Comparison of ENCODE assay signal across 1 cellular context in the genomic region with DNA sequence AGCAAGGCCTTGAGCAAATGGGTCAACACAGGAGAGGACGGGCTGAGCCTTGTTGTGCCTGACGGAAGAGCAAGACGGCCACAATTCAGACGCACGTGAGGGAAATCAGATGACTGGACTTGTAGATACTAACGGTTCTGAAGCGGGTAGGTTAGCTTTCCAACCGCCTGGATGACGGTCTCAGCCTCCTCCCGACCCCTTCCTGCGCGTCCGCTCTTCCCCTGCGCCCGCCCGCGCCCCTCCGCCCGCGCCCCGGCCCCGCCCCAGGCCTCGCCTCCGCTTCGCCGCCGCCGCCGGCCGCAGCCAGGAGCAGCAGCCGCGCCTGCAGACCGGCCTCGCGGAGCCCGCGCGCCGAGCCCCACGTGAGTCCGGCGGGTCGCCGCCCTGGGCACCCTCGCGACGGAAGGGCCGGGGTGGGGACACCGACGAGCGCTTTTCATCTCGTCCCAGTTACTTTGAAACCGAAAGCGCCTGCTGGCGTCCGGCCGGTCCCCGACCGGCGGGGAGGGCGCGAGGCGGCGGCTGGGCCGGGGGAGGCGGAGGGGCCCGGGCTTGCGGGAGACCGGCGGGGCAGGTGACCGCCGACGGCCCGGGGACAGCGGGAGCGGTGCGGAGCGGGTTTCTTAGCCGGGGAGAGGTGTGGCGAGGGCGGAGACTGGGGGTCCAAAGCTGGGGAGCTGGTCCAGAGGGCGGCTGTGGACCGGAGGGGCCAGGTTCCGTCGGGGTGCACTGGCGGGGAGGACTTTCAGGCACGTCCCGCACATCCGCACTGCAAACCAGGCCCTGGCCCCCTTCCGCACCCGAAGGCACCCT.
TF ChIP-seq lines count a peak whose summit lies in the region.

A gene with protein sequence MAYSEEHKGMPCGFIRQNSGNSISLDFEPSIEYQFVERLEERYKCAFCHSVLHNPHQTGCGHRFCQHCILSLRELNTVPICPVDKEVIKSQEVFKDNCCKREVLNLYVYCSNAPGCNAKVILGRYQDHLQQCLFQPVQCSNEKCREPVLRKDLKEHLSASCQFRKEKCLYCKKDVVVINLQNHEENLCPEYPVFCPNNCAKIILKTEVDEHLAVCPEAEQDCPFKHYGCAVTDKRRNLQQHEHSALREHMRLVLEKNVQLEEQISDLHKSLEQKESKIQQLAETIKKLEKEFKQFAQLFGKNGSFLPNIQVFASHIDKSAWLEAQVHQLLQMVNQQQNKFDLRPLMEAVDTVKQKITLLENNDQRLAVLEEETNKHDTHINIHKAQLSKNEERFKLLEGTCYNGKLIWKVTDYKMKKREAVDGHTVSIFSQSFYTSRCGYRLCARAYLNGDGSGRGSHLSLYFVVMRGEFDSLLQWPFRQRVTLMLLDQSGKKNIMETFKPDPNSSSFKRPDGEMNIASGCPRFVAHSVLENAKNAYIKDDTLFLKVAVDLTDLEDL (plus strand): TSS at position 306 of the 813 bp plus-strand sequence. CDS start 26,407 bp downstream, outside the sequence.

TF ChIP-seq in K562, 482 proteins besides CTCF, POLR2A, EP300 and RAD21 (continued from another document):
- TF ChIP-seq, protein P1, sequence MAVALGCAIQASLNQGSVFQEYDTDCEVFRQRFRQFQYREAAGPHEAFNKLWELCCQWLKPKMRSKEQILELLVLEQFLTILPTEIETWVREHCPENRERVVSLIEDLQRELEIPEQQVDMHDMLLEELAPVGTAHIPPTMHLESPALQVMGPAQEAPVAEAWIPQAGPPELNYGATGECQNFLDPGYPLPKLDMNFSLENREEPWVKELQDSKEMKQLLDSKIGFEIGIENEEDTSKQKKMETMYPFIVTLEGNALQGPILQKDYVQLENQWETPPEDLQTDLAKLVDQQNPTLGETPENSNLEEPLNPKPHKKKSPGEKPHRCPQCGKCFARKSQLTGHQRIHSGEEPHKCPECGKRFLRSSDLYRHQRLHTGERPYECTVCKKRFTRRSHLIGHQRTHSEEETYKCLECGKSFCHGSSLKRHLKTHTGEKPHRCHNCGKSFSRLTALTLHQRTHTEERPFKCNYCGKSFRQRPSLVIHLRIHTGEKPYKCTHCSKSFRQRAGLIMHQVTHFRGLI (CRISPR knock-in tag; IDR thresholded peaks at IDR 0.05) = no peak
- TF ChIP-seq ESRRA (IDR thresholded peaks at IDR 0.05; ENCODE audit: borderline replicate concordance, low read depth) (0 out of 2 replicates have a peak, but pooled peaks have one; percentile 9), SRSF9 (IDR thresholded peaks at IDR 0.05; ENCODE audit: borderline replicate concordance, low read depth, low read length) (no peak), CHCHD3 (CRISPR knock-in tag; IDR thresholded peaks at IDR 0.05) (no peak), ZZZ3 (IDR thresholded peaks at IDR 0.05) (no peak), NR2C1 (IDR thresholded peaks at IDR 0.05) (no peak), NR2C1 (tag; IDR thresholded peaks at IDR 0.05) (0 out of 2 replicates have a peak, but pooled peaks have one; percentile 0), CCNT2 (IDR thresholded peaks at IDR 0.05; ENCODE audit: borderline replicate concordance, extremely low read depth, insufficient read length, low read depth, low read length) (peak; percentile 54), HMG20B (CRISPR knock-in tag; IDR thresholded peaks at IDR 0.05) (no peak), PRMT5 (CRISPR knock-in tag; IDR thresholded peaks at IDR 0.05) (no peak), BRCA1 (IDR thresholded peaks at IDR 0.05) (no peak), BRCA1 (CRISPR knock-in tag; IDR thresholded peaks at IDR 0.05) (no peak), ZNF12 (CRISPR knock-in tag; IDR thresholded peaks at IDR 0.05) (peak; percentile 6; the same call in 1 of the 2 replicates), ZNF589 (CRISPR knock-in tag; IDR thresholded peaks at IDR 0.05; ENCODE audit: low read depth) (0 out of 2 replicates have a peak, but pooled peaks have one; percentile 29), SIN3B (IDR thresholded peaks at IDR 0.05; ENCODE audit: low read depth) (peak; percentile 53; the same call in 1 of the 2 replicates), FOSL1 (tag; conservative IDR thresholded peaks at IDR 0.05) (0 out of 2 replicates have a peak, but pooled peaks have one; percentile 46), ZBTB1 (CRISPR knock-in tag; IDR thresholded peaks at IDR 0.05; ENCODE audit: borderline replicate concordance, low read depth) (0 out of 2 replicates have a peak, but pooled peaks have one; percentile 29), TCF7 (IDR thresholded peaks at IDR 0.05; ENCODE audit: borderline replicate concordance) (no peak), HDGF (IDR thresholded peaks at IDR 0.05) (no peak), PTBP1 (IDR thresholded peaks at IDR 0.05; ENCODE audit: low read depth, low read length) (no peak), CC2D1A (IDR thresholded peaks at IDR 0.05) (no peak), SRSF7 (optimal IDR thresholded peaks at IDR 0.05; ENCODE audit: low read depth, low read length) (no peak), SP1 (CRISPR knock-in tag; IDR thresholded peaks at IDR 0.05) (no peak), BMI1 (IDR thresholded peaks at IDR 0.05; ENCODE audit: low read length) (no peak), RBBP5 (IDR thresholded peaks at IDR 0.05; ENCODE audit: borderline replicate concordance, insufficient read depth, low read length, poor library complexity, severe bottlenecking) (peak; percentile 86), EGR1 (conservative IDR thresholded peaks at IDR 0.05) (peak; percentile 40; the same call in 1 of the 2 replicates), ZFX (CRISPR knock-in tag; IDR thresholded peaks at IDR 0.05) (peak; percentile 50), NR2C2 (CRISPR knock-in tag; IDR thresholded peaks at IDR 0.05) (no peak), NR2C2 (tag; IDR thresholded peaks at IDR 0.05) (peak; percentile 46; the same call in 1 of the 2 replicates), NONO (IDR thresholded peaks at IDR 0.05; ENCODE audit: low read depth in 2 of 2, low read length in 1 of 2) (peak in 1 of 2 experiments; percentile 74; a peak in 1 of 4 replicates), SETDB1 (IDR thresholded peaks at IDR 0.05; ENCODE audit: low read length) (no peak), SPI1 (IDR thresholded peaks at IDR 0.05; ENCODE audit: borderline replicate concordance, low read depth, low read length) (no peak)
- TF ChIP-seq, protein P2, sequence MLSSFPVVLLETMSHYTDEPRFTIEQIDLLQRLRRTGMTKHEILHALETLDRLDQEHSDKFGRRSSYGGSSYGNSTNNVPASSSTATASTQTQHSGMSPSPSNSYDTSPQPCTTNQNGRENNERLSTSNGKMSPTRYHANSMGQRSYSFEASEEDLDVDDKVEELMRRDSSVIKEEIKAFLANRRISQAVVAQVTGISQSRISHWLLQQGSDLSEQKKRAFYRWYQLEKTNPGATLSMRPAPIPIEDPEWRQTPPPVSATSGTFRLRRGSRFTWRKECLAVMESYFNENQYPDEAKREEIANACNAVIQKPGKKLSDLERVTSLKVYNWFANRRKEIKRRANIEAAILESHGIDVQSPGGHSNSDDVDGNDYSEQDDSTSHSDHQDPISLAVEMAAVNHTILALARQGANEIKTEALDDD (IDR thresholded peaks at IDR 0.05) = no peak
- TF ChIP-seq, protein P3, sequence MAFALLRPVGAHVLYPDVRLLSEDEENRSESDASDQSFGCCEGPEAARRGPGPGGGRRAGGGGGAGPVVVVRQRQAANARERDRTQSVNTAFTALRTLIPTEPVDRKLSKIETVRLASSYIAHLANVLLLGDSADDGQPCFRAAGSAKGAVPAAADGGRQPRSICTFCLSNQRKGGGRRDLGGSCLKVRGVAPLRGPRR (CRISPR knock-in tag; IDR thresholded peaks at IDR 0.05) = no peak
- TF ChIP-seq, protein P4, sequence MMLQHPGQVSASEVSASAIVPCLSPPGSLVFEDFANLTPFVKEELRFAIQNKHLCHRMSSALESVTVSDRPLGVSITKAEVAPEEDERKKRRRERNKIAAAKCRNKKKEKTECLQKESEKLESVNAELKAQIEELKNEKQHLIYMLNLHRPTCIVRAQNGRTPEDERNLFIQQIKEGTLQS (IDR thresholded peaks at IDR 0.05) = no peak
- TF ChIP-seq, protein P4 (CRISPR knock-in tag; conservative IDR thresholded peaks at IDR 0.05) = no peak
- TF ChIP-seq, protein P5, sequence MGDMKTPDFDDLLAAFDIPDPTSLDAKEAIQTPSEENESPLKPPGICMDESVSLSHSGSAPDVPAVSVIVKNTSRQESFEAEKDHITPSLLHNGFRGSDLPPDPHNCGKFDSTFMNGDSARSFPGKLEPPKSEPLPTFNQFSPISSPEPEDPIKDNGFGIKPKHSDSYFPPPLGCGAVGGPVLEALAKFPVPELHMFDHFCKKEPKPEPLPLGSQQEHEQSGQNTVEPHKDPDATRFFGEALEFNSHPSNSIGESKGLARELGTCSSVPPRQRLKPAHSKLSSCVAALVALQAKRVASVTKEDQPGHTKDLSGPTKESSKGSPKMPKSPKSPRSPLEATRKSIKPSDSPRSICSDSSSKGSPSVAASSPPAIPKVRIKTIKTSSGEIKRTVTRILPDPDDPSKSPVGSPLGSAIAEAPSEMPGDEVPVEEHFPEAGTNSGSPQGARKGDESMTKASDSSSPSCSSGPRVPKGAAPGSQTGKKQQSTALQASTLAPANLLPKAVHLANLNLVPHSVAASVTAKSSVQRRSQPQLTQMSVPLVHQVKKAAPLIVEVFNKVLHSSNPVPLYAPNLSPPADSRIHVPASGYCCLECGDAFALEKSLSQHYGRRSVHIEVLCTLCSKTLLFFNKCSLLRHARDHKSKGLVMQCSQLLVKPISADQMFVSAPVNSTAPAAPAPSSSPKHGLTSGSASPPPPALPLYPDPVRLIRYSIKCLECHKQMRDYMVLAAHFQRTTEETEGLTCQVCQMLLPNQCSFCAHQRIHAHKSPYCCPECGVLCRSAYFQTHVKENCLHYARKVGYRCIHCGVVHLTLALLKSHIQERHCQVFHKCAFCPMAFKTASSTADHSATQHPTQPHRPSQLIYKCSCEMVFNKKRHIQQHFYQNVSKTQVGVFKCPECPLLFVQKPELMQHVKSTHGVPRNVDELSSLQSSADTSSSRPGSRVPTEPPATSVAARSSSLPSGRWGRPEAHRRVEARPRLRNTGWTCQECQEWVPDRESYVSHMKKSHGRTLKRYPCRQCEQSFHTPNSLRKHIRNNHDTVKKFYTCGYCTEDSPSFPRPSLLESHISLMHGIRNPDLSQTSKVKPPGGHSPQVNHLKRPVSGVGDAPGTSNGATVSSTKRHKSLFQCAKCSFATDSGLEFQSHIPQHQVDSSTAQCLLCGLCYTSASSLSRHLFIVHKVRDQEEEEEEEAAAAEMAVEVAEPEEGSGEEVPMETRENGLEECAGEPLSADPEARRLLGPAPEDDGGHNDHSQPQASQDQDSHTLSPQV (IDR thresholded peaks at IDR 0.05) = peak; percentile 77
- TF ChIP-seq, protein P6, sequence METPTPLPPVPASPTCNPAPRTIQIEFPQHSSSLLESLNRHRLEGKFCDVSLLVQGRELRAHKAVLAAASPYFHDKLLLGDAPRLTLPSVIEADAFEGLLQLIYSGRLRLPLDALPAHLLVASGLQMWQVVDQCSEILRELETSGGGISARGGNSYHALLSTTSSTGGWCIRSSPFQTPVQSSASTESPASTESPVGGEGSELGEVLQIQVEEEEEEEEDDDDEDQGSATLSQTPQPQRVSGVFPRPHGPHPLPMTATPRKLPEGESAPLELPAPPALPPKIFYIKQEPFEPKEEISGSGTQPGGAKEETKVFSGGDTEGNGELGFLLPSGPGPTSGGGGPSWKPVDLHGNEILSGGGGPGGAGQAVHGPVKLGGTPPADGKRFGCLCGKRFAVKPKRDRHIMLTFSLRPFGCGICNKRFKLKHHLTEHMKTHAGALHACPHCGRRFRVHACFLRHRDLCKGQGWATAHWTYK (CRISPR knock-in tag; IDR thresholded peaks at IDR 0.05) = no peak
- TF ChIP-seq, protein P7, sequence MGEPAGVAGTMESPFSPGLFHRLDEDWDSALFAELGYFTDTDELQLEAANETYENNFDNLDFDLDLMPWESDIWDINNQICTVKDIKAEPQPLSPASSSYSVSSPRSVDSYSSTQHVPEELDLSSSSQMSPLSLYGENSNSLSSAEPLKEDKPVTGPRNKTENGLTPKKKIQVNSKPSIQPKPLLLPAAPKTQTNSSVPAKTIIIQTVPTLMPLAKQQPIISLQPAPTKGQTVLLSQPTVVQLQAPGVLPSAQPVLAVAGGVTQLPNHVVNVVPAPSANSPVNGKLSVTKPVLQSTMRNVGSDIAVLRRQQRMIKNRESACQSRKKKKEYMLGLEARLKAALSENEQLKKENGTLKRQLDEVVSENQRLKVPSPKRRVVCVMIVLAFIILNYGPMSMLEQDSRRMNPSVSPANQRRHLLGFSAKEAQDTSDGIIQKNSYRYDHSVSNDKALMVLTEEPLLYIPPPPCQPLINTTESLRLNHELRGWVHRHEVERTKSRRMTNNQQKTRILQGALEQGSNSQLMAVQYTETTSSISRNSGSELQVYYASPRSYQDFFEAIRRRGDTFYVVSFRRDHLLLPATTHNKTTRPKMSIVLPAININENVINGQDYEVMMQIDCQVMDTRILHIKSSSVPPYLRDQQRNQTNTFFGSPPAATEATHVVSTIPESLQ (CRISPR knock-in tag; IDR thresholded peaks at IDR 0.05) = no peak
- TF ChIP-seq, protein P8, sequence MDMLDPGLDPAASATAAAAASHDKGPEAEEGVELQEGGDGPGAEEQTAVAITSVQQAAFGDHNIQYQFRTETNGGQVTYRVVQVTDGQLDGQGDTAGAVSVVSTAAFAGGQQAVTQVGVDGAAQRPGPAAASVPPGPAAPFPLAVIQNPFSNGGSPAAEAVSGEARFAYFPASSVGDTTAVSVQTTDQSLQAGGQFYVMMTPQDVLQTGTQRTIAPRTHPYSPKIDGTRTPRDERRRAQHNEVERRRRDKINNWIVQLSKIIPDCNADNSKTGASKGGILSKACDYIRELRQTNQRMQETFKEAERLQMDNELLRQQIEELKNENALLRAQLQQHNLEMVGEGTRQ (CRISPR knock-in tag; IDR thresholded peaks at IDR 0.05) = 0 out of 2 replicates have a peak, but pooled peaks have one; percentile 7
